Comparison of ENCODE assay signal across 1 cellular context in genomic region chr3:132435239-132435910, GRCh38.
TF ChIP-seq lines count a peak whose summit lies in the region.

No MANE protein-coding gene starts in this region.

TF ChIP-seq in GM12878, 131 proteins besides CTCF, POLR2A, EP300 and RAD21:
- no peak for TF ChIP-seq SIX5 (IDR thresholded peaks at IDR 0.05; ENCODE audit: low read depth, low read length, severe bottlenecking)
- no peak for TF ChIP-seq SRF (IDR thresholded peaks at IDR 0.05; ENCODE audit: low read depth in 2 of 2, low read length in 2 of 2)
- TF ChIP-seq RUNX3 (IDR thresholded peaks at IDR 0.05; ENCODE audit: low read length), result 0 out of 2 replicates have a peak, but pooled peaks have one; percentile 15
- no peak for TF ChIP-seq EED (IDR thresholded peaks at IDR 0.05; ENCODE audit: low read depth)
- no peak for TF ChIP-seq ZNF274 (IDR thresholded peaks at IDR 0.05; ENCODE audit: insufficient read depth, insufficient read length)
